25 cellular contexts compared by ENCODE assay signal in genomic region chr2:9030882-9031645, GRCh38. TPM values are rescaled to one million over a fixed set of nuclear protein-coding genes. Genes with fewer than 3 reads are reported as not detected.
DNase-seq lines count a peak whose midpoint lies in the region; ATAC-seq and TF ChIP-seq lines count a peak whose summit lies in the region.
"Had no signal": no experiment of that assay in that cellular context is flagged by ENCODE, and none has a peak within 500 bp of the region (broad histone marks: within the 10 kb centered on the region; RNA-seq: fewer than 3 reads in every experiment).

No MANE protein-coding gene starts in this region.

- intact Hi-C loops in natural killer cell (cut with micrococcal nuclease) = no loop called here

- H3K27ac ChIP-seq in VCaP = peak overlapping the region; percentile 88
- H3K27ac ChIP-seq in fibroblast of lung (ENCODE audit: insufficient read depth, low read length) = no peak overlapping the region
- H3K27ac ChIP-seq: 22Rv1, right atrium auricular region, upper lobe of left lung had no signal

- H3K27ac Mint-ChIP-seq in natural killer cell = no peak overlapping the region
- H3K27ac Mint-ChIP-seq in nephron progenitor cell = no peak overlapping the region
- H3K27ac Mint-ChIP-seq: activated CD4-positive, alpha-beta memory T cell treated with anti-CD3 and anti-CD28 coated beads, Interleukin-2, amount 10 ng/mL, durations not matched to agents 7 days and 5 days; B cell; WTC11 had no signal

- H3K36me3 ChIP-seq in fibroblast of lung (ENCODE audit: control insufficient read depth, insufficient read depth, low read length) = no peaks in the 10 kb centered on the region
- H3K36me3 ChIP-seq: right atrium auricular region, upper lobe of left lung had no signal

- H3K4me3 ChIP-seq in fibroblast of lung (replicated peaks in 1 of 4; ENCODE audit: control extremely low read depth in 1 of 4, insufficient read depth in 1 of 4, low read depth in 3 of 4, low read length in 4 of 4) = no peak overlapping the region
- no peak overlapping the region for H3K4me3 ChIP-seq in skeletal muscle cell (ENCODE audit: low read depth, low read length)
- H3K4me3 ChIP-seq: right atrium auricular region, upper lobe of left lung had no signal

- peak overlapping the region; percentile 7 for H3K4me2 ChIP-seq in fibroblast of lung (ENCODE audit: extremely low read depth, insufficient read depth, low read length)

- H3K4me3 Mint-ChIP-seq in natural killer cell (no peak overlapping the region), nephron progenitor cell (no peak overlapping the region)
- H3K4me3 Mint-ChIP-seq: activated CD4-positive, alpha-beta memory T cell treated with anti-CD3 and anti-CD28 coated beads, Interleukin-2, amount 10 ng/mL, durations not matched to agents 7 days and 5 days; B cell; WTC11 had no signal

- no peak for ATAC-seq in natural killer cell
- ATAC-seq: SK-N-SH treated with all-trans-retinoic acid at 6 μM for 48 hours, WTC11 had no signal

- H2AFZ ChIP-seq in fibroblast of lung (ENCODE audit: low read length) = no peak overlapping the region

- H3K36me3 Mint-ChIP-seq in natural killer cell (no peaks in the 10 kb centered on the region), nephron progenitor cell (ENCODE audit: low read depth) (no peaks in the 10 kb centered on the region)
- H3K36me3 Mint-ChIP-seq: WTC11 had no signal

- H3K27me3 ChIP-seq in fibroblast of lung (ENCODE audit: control insufficient read depth, insufficient read depth, low read length) = no peaks in the 10 kb centered on the region
- H3K27me3 ChIP-seq: right atrium auricular region, upper lobe of left lung had no signal

- peaks cover 11% of the 10 kb centered on the region for H3K4me1 ChIP-seq in fibroblast of lung (ENCODE audit: control insufficient read depth, extremely low read depth, insufficient read depth, low read length)
- H3K4me1 ChIP-seq: right atrium auricular region had no signal

- DNase-seq in DMS 273 (lab: John Stamatoyannopoulos, UW; ENCODE audit: unreplicated experiment) (peak; percentile 22), DMS 273 treated with DMSO at 0.1 percent for 48 hours (lab: John Stamatoyannopoulos, UW) (no peak), fibroblast of lung (ENCODE audit: low read depth in 2 of 2) (peak; percentile 33 to 50), skeletal muscle cell (ENCODE audit: low read depth) (peak; percentile 17), natural killer cell (no peak), nephron progenitor cell (no peak), cerebellum (ENCODE audit: low spot score) (no peak)
- DNase-seq: activated CD4-positive, alpha-beta memory T cell treated with anti-CD3 and anti-CD28 coated beads, Interleukin-2, amount 10 ng/mL, durations not matched to agents 7 days and 5 days; activated effector memory CD4-positive, alpha-beta T cell treated with anti-CD3 and anti-CD28 coated beads, Interleukin-2, amount 50 U/mL, for 16 hours; caudate nucleus; DND-41; erythroblast; NCI-H1105 treated with DMSO at 0.1 percent for 48 hours; NCI-H2081 treated with DMSO at 0.1 percent for 48 hours; NCI-H510A; NK-92 treated with Interleukin-12 subunit alpha and Interleukin-12 subunit beta, amount 100 ng/mL, for 24 hours; occipital lobe; RPMI8226; upper lobe of left lung had no signal

- TF ChIP-seq CTCF in VCaP (conservative IDR thresholded peaks at IDR 0.05) (no peak), fibroblast of lung (conservative IDR thresholded peaks at IDR 0.05 in 1 of 2, IDR thresholded peaks at IDR 0.05 in 1 of 2; ENCODE audit: low read depth in 1 of 2, low read length in 2 of 2) (no peak), natural killer cell (IDR thresholded peaks at IDR 0.05) (no peak), nephron progenitor cell (IDR thresholded peaks at IDR 0.05) (no peak)

- H3K4me1 Mint-ChIP-seq in natural killer cell (no peaks in the 10 kb centered on the region), nephron progenitor cell (peaks cover 19% of the 10 kb centered on the region)
- H3K4me1 Mint-ChIP-seq: B cell had no signal

- H3K9me3 Mint-ChIP-seq in natural killer cell = no peaks in the 10 kb centered on the region
- peaks cover 4% of the 10 kb centered on the region for H3K9me3 Mint-ChIP-seq in nephron progenitor cell
- H3K9me3 Mint-ChIP-seq: activated CD4-positive, alpha-beta memory T cell treated with anti-CD3 and anti-CD28 coated beads, Interleukin-2, amount 10 ng/mL, durations not matched to agents 7 days and 5 days had no signal

- no peak overlapping the region for H3K9ac ChIP-seq in fibroblast of lung (ENCODE audit: insufficient read depth, low read length)

- no peaks in the 10 kb centered on the region for H4K20me1 ChIP-seq in fibroblast of lung (ENCODE audit: control insufficient read depth, extremely low read depth, insufficient read depth, low read length)

- no peaks in the 10 kb centered on the region for H3K9me3 ChIP-seq in fibroblast of lung (ENCODE audit: control insufficient read depth, insufficient read depth, low read depth, low read length)
- H3K9me3 ChIP-seq: right atrium auricular region, upper lobe of left lung had no signal

- H3K27me3 Mint-ChIP-seq in natural killer cell (ENCODE audit: low read depth in 2 of 2) = peaks cover 24 to 28% of the 10 kb centered on the region in 2 donors
- H3K27me3 Mint-ChIP-seq in nephron progenitor cell (ENCODE audit: low read depth, poor library complexity) = peaks cover 30% of the 10 kb centered on the region

- H3K79me2 ChIP-seq in fibroblast of lung (ENCODE audit: control insufficient read depth, insufficient read depth, low read length) = no peaks in the 10 kb centered on the region

RNA-seq across cellular contexts. Expression of gene MBOAT2, which starts 27.6 kb away (rescaled TPM):
- total RNA-seq in fibroblast of lung (36.0 and 46.4 TPM in 2 replicates), natural killer cell (10 to 100 TPM in 1 of 3 donors, 1 to 10 TPM in 2; 2.9 to 18.4 (median 4.2) TPM), cerebellum (129 TPM)
- 44.8 and 68.3 TPM in 2 replicates for polyA plus RNA-seq in fibroblast of lung
- polyA plus RNA-seq in fibroblast of lung (2012) = 32.3 and 42.0 TPM in 2 replicates
- 10.5 and 40.1 TPM in 2 replicates for polyA minus RNA-seq in fibroblast of lung (ENCODE audit: low replicate concordance)

Comparison
In these comparisons a context has a peak if more than half of its experiments do, and no peak if none do; other contexts are left out.
1. DNase-seq: peak in DMS 273 (single experiment), fibroblast of lung (2 of 2) and skeletal muscle cell (single experiment); none in DMS 273 treated with DMSO at 0.1 percent for 48 hours (single experiment), natural killer cell (single experiment), nephron progenitor cell (single experiment) and cerebellum (single experiment).